ENCODE assay signal across 1 cellular context in the genomic region with DNA sequence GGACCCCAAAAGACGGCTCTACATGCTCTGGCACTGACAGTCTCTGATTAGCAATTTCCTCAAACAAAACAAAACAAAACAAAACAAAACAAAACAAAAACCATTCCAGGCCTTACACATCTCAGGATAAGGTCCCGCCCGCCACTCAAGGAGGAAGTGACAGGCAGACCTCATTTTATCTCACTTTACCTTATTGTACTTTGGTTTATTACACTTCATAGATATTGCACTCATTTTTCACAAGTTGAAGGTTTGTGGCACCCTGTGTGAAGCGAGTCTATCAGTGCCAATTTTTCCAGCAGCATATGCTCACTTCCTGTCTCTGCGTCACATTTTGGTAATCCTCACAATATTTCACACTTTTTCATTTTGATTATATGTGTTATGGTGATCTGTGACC.
TF ChIP-seq lines count a peak whose summit lies in the region.

No MANE protein-coding gene starts in this region.

TF ChIP-seq in HepG2, 621 proteins besides CTCF, POLR2A, EP300 and RAD21:
- TF ChIP-seq, protein P1, sequence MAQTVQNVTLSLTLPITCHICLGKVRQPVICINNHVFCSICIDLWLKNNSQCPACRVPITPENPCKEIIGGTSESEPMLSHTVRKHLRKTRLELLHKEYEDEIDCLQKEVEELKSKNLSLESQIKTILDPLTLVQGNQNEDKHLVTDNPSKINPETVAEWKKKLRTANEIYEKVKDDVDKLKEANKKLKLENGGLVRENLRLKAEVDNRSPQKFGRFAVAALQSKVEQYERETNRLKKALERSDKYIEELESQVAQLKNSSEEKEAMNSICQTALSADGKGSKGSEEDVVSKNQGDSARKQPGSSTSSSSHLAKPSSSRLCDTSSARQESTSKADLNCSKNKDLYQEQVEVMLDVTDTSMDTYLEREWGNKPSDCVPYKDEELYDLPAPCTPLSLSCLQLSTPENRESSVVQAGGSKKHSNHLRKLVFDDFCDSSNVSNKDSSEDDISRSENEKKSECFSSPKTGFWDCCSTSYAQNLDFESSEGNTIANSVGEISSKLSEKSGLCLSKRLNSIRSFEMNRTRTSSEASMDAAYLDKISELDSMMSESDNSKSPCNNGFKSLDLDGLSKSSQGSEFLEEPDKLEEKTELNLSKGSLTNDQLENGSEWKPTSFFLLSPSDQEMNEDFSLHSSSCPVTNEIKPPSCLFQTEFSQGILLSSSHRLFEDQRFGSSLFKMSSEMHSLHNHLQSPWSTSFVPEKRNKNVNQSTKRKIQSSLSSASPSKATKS (CRISPR knock-in tag; IDR thresholded peaks at IDR 0.05), result no peak
TF ChIP-seq in HepG2: peak in this region for 0.
